ENCODE assay signal across 17 cellular contexts in the genomic region with DNA sequence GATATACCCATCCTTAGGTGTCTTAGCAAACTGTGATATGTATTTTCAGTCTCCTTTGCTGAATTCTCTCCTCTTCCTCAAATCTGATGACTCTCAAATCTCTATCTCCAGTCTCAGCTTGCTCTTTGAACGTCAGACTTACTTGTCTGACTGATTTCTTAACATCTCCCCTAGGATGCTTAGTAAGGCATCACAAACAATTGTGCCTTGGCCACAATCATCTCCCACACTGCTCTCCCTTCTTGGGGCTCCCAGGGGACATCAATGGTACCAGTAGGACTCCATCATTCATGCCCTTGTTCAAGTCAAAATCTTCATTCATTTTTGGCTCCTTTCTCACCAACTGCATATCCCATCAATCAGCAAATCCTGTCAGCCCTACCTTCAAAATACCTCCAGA. TPM values are rescaled to one million over a fixed set of nuclear protein-coding genes. Genes with fewer than 3 reads are reported as not detected.
DNase-seq lines count a peak whose midpoint lies in the region; TF ChIP-seq lines count a peak whose summit lies in the region.
"Had no signal": no experiment of that assay in that cellular context is flagged by ENCODE, and none has a peak within 500 bp of the region (broad histone marks: within the 10 kb centered on the region; RNA-seq: fewer than 3 reads in every experiment).

No MANE protein-coding gene starts in this region.

- no peaks in the 10 kb centered on the region for H3K36me3 Mint-ChIP-seq in nephron (ENCODE audit: low read depth)
- H3K36me3 Mint-ChIP-seq: activated naive CD4-positive, alpha-beta T cell treated with anti-CD3 and anti-CD28 coated beads, Interleukin-2, amount 50 U/mL, for 24 hours; CD8-positive, alpha-beta memory T cell; memory B cell had no signal

- no peaks in the 10 kb centered on the region for H3K9me3 ChIP-seq in SJSA1 (replicated peaks)
- no peaks in the 10 kb centered on the region for H3K9me3 ChIP-seq in vagina
- H3K9me3 ChIP-seq: neutrophil had no signal

- DNase-seq in SJSA1 (ENCODE audit: low read depth in 1 of 2, low spot score in 2 of 2) (no peak), coronary artery (ENCODE audit: low spot score) (no peak), vagina (ENCODE audit: extremely low spot score in 2 of 2) (no peak), hepatic stellate cell (ENCODE audit: low spot score) (no peak), NCI-H2081 (lab: John Stamatoyannopoulos, UW) (no peak), mesenteric fat pad (ENCODE audit: low spot score) (no peak)
- DNase-seq: activated CD8-positive, alpha-beta memory T cell treated with anti-CD3 and anti-CD28 coated beads, Interleukin-2, amount 50 U/mL, for 48 hours; CD8-positive, alpha-beta memory T cell; Kasumi-1; NCI-H1694; NCI-H526; T-helper 17 cell had no signal

- H3K36me3 ChIP-seq in SJSA1 (no peaks in the 10 kb centered on the region; the same call in 1 of the 2 replicates), vagina (no peaks in the 10 kb centered on the region)
- H3K36me3 ChIP-seq: neutrophil had no signal

- no peaks in the 10 kb centered on the region for H3K9me3 Mint-ChIP-seq in nephron
- H3K9me3 Mint-ChIP-seq: activated naive CD4-positive, alpha-beta T cell treated with anti-CD3 and anti-CD28 coated beads, Interleukin-2, amount 50 U/mL, for 24 hours; CD8-positive, alpha-beta memory T cell; memory B cell had no signal

- H3K27me3 ChIP-seq in SJSA1 (replicated peaks) (no peaks in the 10 kb centered on the region), vagina (no peaks in the 10 kb centered on the region)
- H3K27me3 ChIP-seq: neutrophil had no signal

- no peaks in the 10 kb centered on the region for H3K27me3 Mint-ChIP-seq in nephron (ENCODE audit: low read depth)
- H3K27me3 Mint-ChIP-seq: activated naive CD4-positive, alpha-beta T cell treated with anti-CD3 and anti-CD28 coated beads, Interleukin-2, amount 50 U/mL, for 24 hours had no signal

- intact Hi-C loops in vagina (cut with DNase I), result no loop called here

- H3K4me3 ChIP-seq in SJSA1, result peak overlapping the region; percentile 7; the same call in 1 of the 2 replicates
- no peak overlapping the region for H3K4me3 ChIP-seq in coronary artery
- no peak overlapping the region for H3K4me3 ChIP-seq in vagina

- TF ChIP-seq CTCF in coronary artery (IDR thresholded peaks at IDR 0.05) (no peak), nephron (IDR thresholded peaks at IDR 0.05; ENCODE audit: unreplicated experiment in 3 of 3) (no peak), vagina (IDR thresholded peaks at IDR 0.05) (no peak)

- H3K4me3 Mint-ChIP-seq in nephron, result no peak overlapping the region
- H3K4me3 Mint-ChIP-seq: activated naive CD4-positive, alpha-beta T cell treated with anti-CD3 and anti-CD28 coated beads, Interleukin-2, amount 50 U/mL, for 24 hours; CD8-positive, alpha-beta memory T cell; memory B cell; T-helper 17 cell had no signal

- TF ChIP-seq POLR2A in vagina (IDR thresholded peaks at IDR 0.05), result no peak

- peak overlapping the region; percentile 96 for H3K27ac ChIP-seq in SJSA1
- peak overlapping the region; percentile 66 to 77 for H3K27ac ChIP-seq in coronary artery
- H3K27ac ChIP-seq in vagina, result peak overlapping the region; percentile 57
- H3K27ac ChIP-seq: HL-60, neutrophil had no signal

- H3K4me1 ChIP-seq in SJSA1 (replicated peaks) (peaks cover 87% of the 10 kb centered on the region), vagina (peaks cover 76% of the 10 kb centered on the region)

- peak overlapping the region in 2 of 3 experiments; percentile 70 to 89 for H3K27ac Mint-ChIP-seq in nephron
- H3K27ac Mint-ChIP-seq: activated naive CD4-positive, alpha-beta T cell treated with anti-CD3 and anti-CD28 coated beads, Interleukin-2, amount 50 U/mL, for 24 hours; CD8-positive, alpha-beta memory T cell; memory B cell; T-helper 17 cell had no signal

- H3K4me1 Mint-ChIP-seq in nephron, result peaks cover 44% of the 10 kb centered on the region
- H3K4me1 Mint-ChIP-seq: activated naive CD4-positive, alpha-beta T cell treated with anti-CD3 and anti-CD28 coated beads, Interleukin-2, amount 50 U/mL, for 24 hours; CD8-positive, alpha-beta memory T cell; memory B cell had no signal

RNA-seq across cellular contexts. Expression of gene GNG12, which starts 42.0 kb away (rescaled TPM):
- 208 and 330 TPM in 2 replicates for total RNA-seq in SJSA1 (2014; rRNA removed; shearing (Covaris generic))
- total RNA-seq in vagina (71.5 TPM), mesenteric fat pad (128 TPM)
- total RNA-seq: T-helper 17 cell had no signal
